ENCODE assay signal across 22 cellular contexts in genomic region chr11:621838-622237, GRCh38. TPM values are rescaled to one million over a fixed set of nuclear protein-coding genes. Genes with fewer than 3 reads are reported as not detected.
DNase-seq lines count a peak whose midpoint lies in the region; ATAC-seq, FAIRE-seq and TF ChIP-seq lines count a peak whose summit lies in the region.
"Had no signal": no experiment of that assay in that cellular context is flagged by ENCODE, and none has a peak within 500 bp of the region (broad histone marks: within the 10 kb centered on the region; RNA-seq: fewer than 3 reads in every experiment).

No MANE protein-coding gene starts in this region.

- CTCF ChIA-PET in K562 (lab: Yijun Ruan, JAX; ENCODE audit: low intra/inter-chr PET ratio), result interaction anchor here (0.6 kb wide), 1 partner anchor 40 kb away, joined by 3 read pairs; no protein-coding TSS in a partner anchor

- 86% methylated on average over 27 of the region's 27 CpGs for WGBS in K562 (ENCODE audit: insufficient coverage, low coverage, missing lambda C conversion rate)
- WGBS in trophoblast cell (ENCODE audit: extremely low coverage, insufficient coverage, insufficient read length), result no CpG with 5 or more reads among the region's 27 CpGs

- H3K4me1 Mint-ChIP-seq in natural killer cell, result peaks cover 0 to under 1% of the 10 kb centered on the region in 2 donors
- peaks cover 0 to 2% of the 10 kb centered on the region in 2 donors for H3K4me1 Mint-ChIP-seq in natural killer cell treated with Interleukin-12 subunit alpha and Interleukin-12 subunit beta and Interleukin-15 and Interleukin-18, amount 100 ng/mL, for 72 hours (ENCODE audit: low read depth in 2 of 2)
- H3K4me1 Mint-ChIP-seq: CD4-positive, CD25-positive, alpha-beta regulatory T cell; GM23338 had no signal

- H2BK5ac ChIP-seq in trophoblast cell (ENCODE audit: low read depth, low read length, poor library complexity), result no peak overlapping the region

- H4K8ac ChIP-seq in trophoblast cell (ENCODE audit: low read depth, low read length), result no peak overlapping the region

- H2BK12ac ChIP-seq in trophoblast cell (ENCODE audit: low read length), result no peak overlapping the region

- no peak overlapping the region for H4K91ac ChIP-seq in trophoblast cell (ENCODE audit: low read depth, low read length)

- no peak for TF ChIP-seq RAD21 in K562 (CRISPR knock-in tag; conservative IDR thresholded peaks at IDR 0.05 in 1 of 2, IDR thresholded peaks at IDR 0.05 in 1 of 2)

- no peak overlapping the region for H3K4ac ChIP-seq in trophoblast cell (ENCODE audit: low read depth, low read length)

- TF ChIP-seq CTCF in natural killer cell (IDR thresholded peaks at IDR 0.05) (no peak), K562 (IDR thresholded peaks at IDR 0.05 in 2 of 3, conservative IDR thresholded peaks at IDR 0.05 in 1 of 3; ENCODE audit: insufficient read depth in 2 of 3, low read depth in 1 of 3, low read length in 3 of 3) (no peak), foreskin keratinocyte (conservative IDR thresholded peaks at IDR 0.05) (no peak)

- H3K9me1 ChIP-seq in K562 (ENCODE audit: control insufficient read depth, insufficient read depth, low read length), result peaks cover 6% of the 10 kb centered on the region

- no peaks in the 10 kb centered on the region for H4K20me1 ChIP-seq in K562 (replicated peaks; ENCODE audit: control insufficient read depth, insufficient read depth, low read length)

- no peak overlapping the region for H3K27ac Mint-ChIP-seq in natural killer cell
- H3K27ac Mint-ChIP-seq in natural killer cell treated with Interleukin-12 subunit alpha and Interleukin-12 subunit beta and Interleukin-15 and Interleukin-18, amount 100 ng/mL, for 72 hours, result no peak overlapping the region
- H3K27ac Mint-ChIP-seq: CD4-positive, CD25-positive, alpha-beta regulatory T cell; CD8-positive, alpha-beta memory T cell; GM23338; H9 had no signal

- H3K27me3 ChIP-seq in K562 (ENCODE audit: control insufficient read depth in 2 of 2, insufficient read depth in 2 of 2, low read length in 2 of 2), result no peaks in the 10 kb centered on the region
- H3K27me3 ChIP-seq in trophoblast cell (ENCODE audit: insufficient read depth, low read length), result peaks cover 5% of the 10 kb centered on the region
- H3K27me3 ChIP-seq in foreskin keratinocyte, result peaks cover 13% of the 10 kb centered on the region

- POLR2A ChIA-PET in K562 (lab: Yijun Ruan, JAX), result no interaction called here

- intact Hi-C loops in natural killer cell (cut with micrococcal nuclease) (no loop called here), K562 (cut with micrococcal nuclease) (no loop called here)

- no peak overlapping the region for H2BK120ac ChIP-seq in trophoblast cell (ENCODE audit: insufficient read depth, low read length, poor library complexity)

- no peaks in the 10 kb centered on the region; the same call in 2 of the 3 replicates for H3K79me2 ChIP-seq in K562 (ENCODE audit: control insufficient read depth, insufficient read depth, low read length)
- H3K79me2 ChIP-seq in trophoblast cell (ENCODE audit: control insufficient read depth, insufficient read depth, low read length, poor library complexity), result no peaks in the 10 kb centered on the region

- in situ Hi-C loops in K562 (cut with MboI), result no loop called here

- no peak for TF ChIP-seq EP300 in K562 (IDR thresholded peaks at IDR 0.05; ENCODE audit: low read length)

- no peaks in the 10 kb centered on the region for H3K79me1 ChIP-seq in trophoblast cell (ENCODE audit: low read length)

- H3K36me3 ChIP-seq in K562 (ENCODE audit: control insufficient read depth, insufficient read depth, low read length) (peaks cover 33% of the 10 kb centered on the region; the same call in 2 of the 3 replicates), trophoblast cell (ENCODE audit: control insufficient read depth in 1 of 2, insufficient read depth in 2 of 2, low read length in 2 of 2) (peaks cover 15 to 16% of the 10 kb centered on the region in 2 experiments)

- no peak overlapping the region for H2AFZ ChIP-seq in K562 (ENCODE audit: low read depth, low read length)
- H2AFZ ChIP-seq in trophoblast cell (ENCODE audit: insufficient read depth, low read length, poor library complexity), result no peak overlapping the region
- H2AFZ ChIP-seq: GM23338 had no signal

- H3K9me3 ChIP-seq in K562 (replicated peaks; ENCODE audit: control insufficient read depth, insufficient read depth, low read depth, low read length) (no peaks in the 10 kb centered on the region), trophoblast cell (ENCODE audit: insufficient read depth, low read depth, low read length) (peaks cover 3% of the 10 kb centered on the region)

- H3K4me2 ChIP-seq in K562 (ENCODE audit: insufficient read depth, low read length), result no peak overlapping the region
- H3K4me2 ChIP-seq in trophoblast cell (ENCODE audit: low read length), result no peak overlapping the region
- H3K4me2 ChIP-seq: GM23338 had no signal

- BruUV-seq in K562 (replicated peaks; lab: Mats Ljungman, UMichigan), result no TSS peak

- no peak for FAIRE-seq in K562 (lab: Jason Lieb, UNC)
- FAIRE-seq: D721Med, GM12878 had no signal

- peaks cover 0 to 3% of the 10 kb centered on the region in 2 donors for H3K27me3 Mint-ChIP-seq in natural killer cell (ENCODE audit: low read depth in 2 of 2)
- no peaks in the 10 kb centered on the region for H3K27me3 Mint-ChIP-seq in natural killer cell treated with Interleukin-12 subunit alpha and Interleukin-12 subunit beta and Interleukin-15 and Interleukin-18, amount 100 ng/mL, for 72 hours
- H3K27me3 Mint-ChIP-seq: CD4-positive, CD25-positive, alpha-beta regulatory T cell had no signal

- H3K27ac ChIP-seq in K562 (ENCODE audit: extremely low read depth, low read depth, low read length) (no peak overlapping the region), trophoblast cell (ENCODE audit: low read depth, low read length) (no peak overlapping the region), foreskin keratinocyte (no peak overlapping the region)

- ATAC-seq in natural killer cell (peak in 2 of 3 donors; percentile 19 to 27), K562 (no peak), foreskin keratinocyte (no peak)
- ATAC-seq in natural killer cell treated with Interleukin-12 subunit alpha and Interleukin-12 subunit beta and Interleukin-15 and Interleukin-18, amount 100 ng/mL, for 72 hours, result no peak
- ATAC-seq: GM12878, GM23338, HCT116 had no signal

- H3K4me3 Mint-ChIP-seq in natural killer cell, result no peak overlapping the region
- H3K4me3 Mint-ChIP-seq in natural killer cell treated with Interleukin-12 subunit alpha and Interleukin-12 subunit beta and Interleukin-15 and Interleukin-18, amount 100 ng/mL, for 72 hours, result no peak overlapping the region
- H3K4me3 Mint-ChIP-seq: CD8-positive, alpha-beta memory T cell; GM23338; H9 had no signal

- H3K14ac ChIP-seq in trophoblast cell (ENCODE audit: low read length), result no peak overlapping the region

- no peak for TF ChIP-seq POLR2A in K562 (conservative IDR thresholded peaks at IDR 0.05)

- H3K9ac ChIP-seq in K562 (ENCODE audit: insufficient read depth in 1 of 2, low read depth in 2 of 2, low read length in 2 of 2) (no peak overlapping the region), trophoblast cell (ENCODE audit: low read length) (no peak overlapping the region)

- H3K4me3 ChIP-seq in K562, result no peak overlapping the region
- H3K4me3 ChIP-seq in trophoblast cell (ENCODE audit: low read depth, low read length), result peak overlapping the region; percentile 23
- H3K4me3 ChIP-seq: GM12878, GM23338 had no signal

- no peak for DNase-seq in natural killer cell
- no peak for DNase-seq in natural killer cell treated with Interleukin-12 subunit alpha and Interleukin-12 subunit beta and Interleukin-15 and Interleukin-18, amount 100 ng/mL, for 72 hours (ENCODE audit: low spot score)
- no peak for DNase-seq in K562 (ENCODE audit: extremely low read depth in 1 of 4, low spot score in 3 of 4)
- no peak for DNase-seq in trophoblast cell
- DNase-seq in NCI-H128 (lab: John Stamatoyannopoulos, UW; ENCODE audit: unreplicated experiment), result no peak
- DNase-seq in foreskin keratinocyte, result no peak
- DNase-seq: C1 segment of cervical spinal cord; CD4-positive, CD25-positive, alpha-beta regulatory T cell; CD8-positive, alpha-beta memory T cell; DMS 273 treated with DMSO at 0.1 percent for 48 hours; DMS79; EL; GDM1; H9 had no signal

- H4K12ac ChIP-seq in trophoblast cell (ENCODE audit: low read depth, low read length), result no peak overlapping the region

- H3K36me3 Mint-ChIP-seq in natural killer cell, result no peaks in the 10 kb centered on the region
- no peaks in the 10 kb centered on the region for H3K36me3 Mint-ChIP-seq in natural killer cell treated with Interleukin-12 subunit alpha and Interleukin-12 subunit beta and Interleukin-15 and Interleukin-18, amount 100 ng/mL, for 72 hours
- H3K36me3 Mint-ChIP-seq: CD4-positive, CD25-positive, alpha-beta regulatory T cell had no signal

- H2AK5ac ChIP-seq in trophoblast cell (ENCODE audit: low read length), result no peak overlapping the region

- H3K18ac ChIP-seq in trophoblast cell (ENCODE audit: low read length), result no peak overlapping the region

- H3K9me3 Mint-ChIP-seq in natural killer cell, result no peaks in the 10 kb centered on the region
- no peaks in the 10 kb centered on the region for H3K9me3 Mint-ChIP-seq in natural killer cell treated with Interleukin-12 subunit alpha and Interleukin-12 subunit beta and Interleukin-15 and Interleukin-18, amount 100 ng/mL, for 72 hours
- H3K9me3 Mint-ChIP-seq: CD4-positive, CD25-positive, alpha-beta regulatory T cell; CD8-positive, alpha-beta memory T cell; GM23338; H9 had no signal

- peaks cover 0 to 72% of the 10 kb centered on the region in 2 experiments; a peak in 2 of 5 replicates for H3K4me1 ChIP-seq in K562 (replicated peaks in 1 of 2; ENCODE audit: control insufficient read depth in 2 of 2, insufficient read depth in 2 of 2, low read length in 2 of 2)
- peaks cover 0 to 2% of the 10 kb centered on the region in 2 experiments for H3K4me1 ChIP-seq in trophoblast cell (ENCODE audit: control insufficient read depth in 1 of 2, insufficient read depth in 2 of 2, low read length in 2 of 2)
- H3K4me1 ChIP-seq in foreskin keratinocyte, result no peaks in the 10 kb centered on the region

- H3K23ac ChIP-seq in trophoblast cell (ENCODE audit: low read length), result no peak overlapping the region

RNA-seq across cellular contexts. Expression of gene CDHR5, which starts 2.9 kb away (rescaled TPM):
- not detected for total RNA-seq in natural killer cell
- total RNA-seq in natural killer cell treated with Interleukin-12 subunit alpha and Interleukin-12 subunit beta and Interleukin-15 and Interleukin-18, amount 100 ng/mL, for 72 hours, result not detected
- total RNA-seq in K562 (2011; cell fraction: chromatin; rRNA removed; ENCODE audit: low replicate concordance), result not detected in 2 replicates
- not detected in 2 replicates for total RNA-seq in K562 (2011; cell fraction: nucleolus; rRNA removed)
- total RNA-seq in K562 (2011; cell fraction: nucleoplasm; rRNA removed), result not detected in 2 replicates
- total RNA-seq in K562 (2014; rRNA removed), result not detected in 2 replicates
- total RNA-seq in K562 (2014; rRNA removed; fragmentation: Illumina TruSeq; extraction: Trizol), result not detected in 2 replicates
- total RNA-seq in K562 (2015; rRNA removed; fragmentation: Illumina TruSeq; extraction: Trizol), result not detected in 2 replicates
- total RNA-seq in K562 (2021), result 0.16 TPM in 1 of 2 replicates, not detected in the other
- polyA plus RNA-seq in K562 (2011; rRNA removed), result not detected in 2 replicates
- polyA plus RNA-seq in K562 (2011; cell fraction: cytosol; rRNA removed), result not detected in 2 replicates
- not detected in 2 replicates for polyA plus RNA-seq in K562 (2011; cell fraction: nucleus; rRNA removed)
- 0.06 and 0.14 TPM in 2 replicates for polyA plus RNA-seq in K562 (2012)
- polyA plus RNA-seq in K562 (2014; fragmentation: Illumina TruSeq; extraction: Trizol), result not detected in 2 replicates
- polyA plus RNA-seq in K562 (2014; fragmentation: Nextera tagmentation; extraction: Ambion mirVana), result not detected
- not detected in 2 replicates for polyA plus RNA-seq in K562 (2014; rRNA removed)
- polyA minus RNA-seq in K562 (2011; rRNA and poly(A)+ RNA removed), result not detected in 2 replicates
- not detected in 2 replicates for polyA minus RNA-seq in K562 (2011; cell fraction: cytosol; rRNA and poly(A)+ RNA removed)
- not detected in 2 replicates for polyA minus RNA-seq in K562 (2011; cell fraction: nucleus; rRNA and poly(A)+ RNA removed)
- 0.03 and 0.04 TPM in 2 replicates for polyA plus RNA-seq in trophoblast cell (2013)
- total RNA-seq in foreskin keratinocyte, result not detected in 2 replicates
- polyA plus RNA-seq in foreskin keratinocyte, result not detected in 2 replicates
- total RNA-seq: A172; A673; CD4-positive, CD25-positive, alpha-beta regulatory T cell; CD8-positive, alpha-beta memory T cell; GM12878; GM23338; H4; H9 had no signal
- polyA plus RNA-seq: BJ; CD4-positive, CD25-positive, alpha-beta regulatory T cell; CD8-positive, alpha-beta memory T cell; GM23338 had no signal

RNA-seq across cellular contexts. Expression of gene SCT, which starts 5.1 kb away (rescaled TPM):
- not detected for total RNA-seq in natural killer cell
- not detected for total RNA-seq in natural killer cell treated with Interleukin-12 subunit alpha and Interleukin-12 subunit beta and Interleukin-15 and Interleukin-18, amount 100 ng/mL, for 72 hours
- not detected in 2 replicates for total RNA-seq in K562 (2011; cell fraction: chromatin; rRNA removed; ENCODE audit: low replicate concordance)
- not detected in 2 replicates for total RNA-seq in K562 (2011; cell fraction: nucleolus; rRNA removed)
- not detected in 2 replicates for total RNA-seq in K562 (2011; cell fraction: nucleoplasm; rRNA removed)
- not detected in 2 replicates for total RNA-seq in K562 (2014; rRNA removed)
- not detected in 2 replicates for total RNA-seq in K562 (2014; rRNA removed; fragmentation: Illumina TruSeq; extraction: Trizol)
- not detected in 2 replicates for total RNA-seq in K562 (2015; rRNA removed; fragmentation: Illumina TruSeq; extraction: Trizol)
- not detected in 2 replicates for total RNA-seq in K562 (2021)
- not detected in 2 replicates for polyA plus RNA-seq in K562 (2011; rRNA removed)
- polyA plus RNA-seq in K562 (2011; cell fraction: cytosol; rRNA removed), result not detected in 2 replicates
- not detected in 2 replicates for polyA plus RNA-seq in K562 (2011; cell fraction: nucleus; rRNA removed)
- not detected in 2 replicates for polyA plus RNA-seq in K562 (2012)
- polyA plus RNA-seq in K562 (2014; fragmentation: Illumina TruSeq; extraction: Trizol), result not detected in 2 replicates
- not detected for polyA plus RNA-seq in K562 (2014; fragmentation: Nextera tagmentation; extraction: Ambion mirVana)
- not detected in 2 replicates for polyA plus RNA-seq in K562 (2014; rRNA removed)
- not detected in 2 replicates for polyA minus RNA-seq in K562 (2011; rRNA and poly(A)+ RNA removed)
- not detected in 2 replicates for polyA minus RNA-seq in K562 (2011; cell fraction: cytosol; rRNA and poly(A)+ RNA removed)
- polyA minus RNA-seq in K562 (2011; cell fraction: nucleus; rRNA and poly(A)+ RNA removed), result not detected in 2 replicates
- 0.48 and 0.56 TPM in 2 replicates for polyA plus RNA-seq in trophoblast cell (2013)
- not detected in 2 replicates for total RNA-seq in foreskin keratinocyte
- not detected in 2 replicates for polyA plus RNA-seq in foreskin keratinocyte
- total RNA-seq: A172; A673; CD4-positive, CD25-positive, alpha-beta regulatory T cell; CD8-positive, alpha-beta memory T cell; GM12878; GM23338; H4 had no signal
- polyA plus RNA-seq: BJ; CD4-positive, CD25-positive, alpha-beta regulatory T cell; CD8-positive, alpha-beta memory T cell; GM12878 had no signal

RNA-seq across cellular contexts. Expression of gene IRF7, which starts 6.1 kb away (rescaled TPM):
- total RNA-seq in natural killer cell (10 to 100 TPM; 63.3 to 97.3 (median 77.3) TPM), K562 (2014; rRNA removed) (3.7 and 8.3 TPM in 2 replicates), K562 (2014; rRNA removed; fragmentation: Illumina TruSeq; extraction: Trizol) (0.29 TPM in 1 of 2 replicates, not detected in the other), K562 (2015; rRNA removed; fragmentation: Illumina TruSeq; extraction: Trizol) (2.0 and 2.2 TPM in 2 replicates), K562 (2021) (6.5 and 7.6 TPM in 2 replicates), foreskin keratinocyte (52.1 and 66.7 TPM in 2 replicates)
- 10 to 100 TPM; 33.7 to 34.9 TPM for total RNA-seq in natural killer cell treated with Interleukin-12 subunit alpha and Interleukin-12 subunit beta and Interleukin-15 and Interleukin-18, amount 100 ng/mL, for 72 hours
- total RNA-seq in K562 (2011; cell fraction: chromatin; rRNA removed; ENCODE audit: low replicate concordance), result 3.7 and 21.2 TPM in 2 replicates
- 23.2 and 27.2 TPM in 2 replicates for total RNA-seq in K562 (2011; cell fraction: nucleolus; rRNA removed)
- total RNA-seq in K562 (2011; cell fraction: nucleoplasm; rRNA removed), result 10.0 and 11.6 TPM in 2 replicates
- polyA plus RNA-seq in K562 (2011; rRNA removed) (1.8 and 3.5 TPM in 2 replicates), K562 (2014; fragmentation: Illumina TruSeq; extraction: Trizol) (0.64 and 2.2 TPM in 2 replicates), K562 (2014; fragmentation: Nextera tagmentation; extraction: Ambion mirVana) (under 1 TPM; 0.27 to 0.48 TPM), K562 (2014; rRNA removed) (3.8 and 7.4 TPM in 2 replicates), foreskin keratinocyte (54.0 and 66.9 TPM in 2 replicates)
- 2.7 and 6.6 TPM in 2 replicates for polyA plus RNA-seq in K562 (2011; cell fraction: cytosol; rRNA removed)
- 21.3 and 30.3 TPM in 2 replicates for polyA plus RNA-seq in K562 (2011; cell fraction: nucleus; rRNA removed)
- polyA plus RNA-seq in K562 (2012), result 4.0 and 11.8 TPM in 2 replicates
- polyA minus RNA-seq in K562 (2011; rRNA and poly(A)+ RNA removed), result 0.42 and 0.49 TPM in 2 replicates
- polyA minus RNA-seq in K562 (2011; cell fraction: cytosol; rRNA and poly(A)+ RNA removed), result 1.3 and 5.2 TPM in 2 replicates
- 10.6 and 12.6 TPM in 2 replicates for polyA minus RNA-seq in K562 (2011; cell fraction: nucleus; rRNA and poly(A)+ RNA removed)
- polyA plus RNA-seq in trophoblast cell (2013), result 10.6 and 11.1 TPM in 2 replicates

RNA-seq across cellular contexts. Expression of gene DRD4, which starts 15.2 kb away (rescaled TPM):
- total RNA-seq in natural killer cell, result 1 to 10 TPM in 1 of 3 donors, under 1 TPM in 2; 0.49 to 1.2 (median 0.61) TPM
- 1 to 10 TPM in 1 of 2 donors, under 1 TPM in 1; 0.48 to 1.3 TPM for total RNA-seq in natural killer cell treated with Interleukin-12 subunit alpha and Interleukin-12 subunit beta and Interleukin-15 and Interleukin-18, amount 100 ng/mL, for 72 hours
- 0.30 and 1.00 TPM in 2 replicates for total RNA-seq in K562 (2011; cell fraction: chromatin; rRNA removed; ENCODE audit: low replicate concordance)
- total RNA-seq in K562 (2011; cell fraction: nucleolus; rRNA removed), result 0.67 and 0.79 TPM in 2 replicates
- 0.59 and 1.1 TPM in 2 replicates for total RNA-seq in K562 (2011; cell fraction: nucleoplasm; rRNA removed)
- 0.24 TPM in 1 of 2 replicates, not detected in the other for total RNA-seq in K562 (2014; rRNA removed)
- total RNA-seq in K562 (2014; rRNA removed; fragmentation: Illumina TruSeq; extraction: Trizol), result not detected in 2 replicates
- 0.14 TPM in 1 of 2 replicates, not detected in the other for total RNA-seq in K562 (2015; rRNA removed; fragmentation: Illumina TruSeq; extraction: Trizol)
- 0.95 and 1.4 TPM in 2 replicates for total RNA-seq in K562 (2021)
- polyA plus RNA-seq in K562 (2011; rRNA removed), result 0.11 TPM in 1 of 2 replicates, not detected in the other
- polyA plus RNA-seq in K562 (2011; cell fraction: cytosol; rRNA removed), result 0.04 and 0.06 TPM in 2 replicates
- polyA plus RNA-seq in K562 (2011; cell fraction: nucleus; rRNA removed), result 0.60 and 0.70 TPM in 2 replicates
- 0.36 and 0.51 TPM in 2 replicates for polyA plus RNA-seq in K562 (2012)
- 0.11 TPM in 1 of 2 replicates, not detected in the other for polyA plus RNA-seq in K562 (2014; fragmentation: Illumina TruSeq; extraction: Trizol)
- under 1 TPM in 1 of 2 experiments, not detected in 1; 0.04 TPM for polyA plus RNA-seq in K562 (2014; fragmentation: Nextera tagmentation; extraction: Ambion mirVana)
- 0.27 and 0.49 TPM in 2 replicates for polyA plus RNA-seq in K562 (2014; rRNA removed)
- polyA minus RNA-seq in K562 (2011; rRNA and poly(A)+ RNA removed), result not detected in 2 replicates
- polyA minus RNA-seq in K562 (2011; cell fraction: cytosol; rRNA and poly(A)+ RNA removed), result not detected in 2 replicates
- polyA minus RNA-seq in K562 (2011; cell fraction: nucleus; rRNA and poly(A)+ RNA removed), result 0.13 and 0.22 TPM in 2 replicates
- 1.0 and 1.1 TPM in 2 replicates for polyA plus RNA-seq in trophoblast cell (2013)
- total RNA-seq in foreskin keratinocyte, result not detected in 2 replicates
- polyA plus RNA-seq in foreskin keratinocyte, result 0.10 TPM in 1 of 2 replicates, not detected in the other
- total RNA-seq: A172; CD4-positive, CD25-positive, alpha-beta regulatory T cell; GM12878; H4 had no signal
- polyA plus RNA-seq: BJ; CD4-positive, CD25-positive, alpha-beta regulatory T cell; CD8-positive, alpha-beta memory T cell; GM12878 had no signal

RNA-seq across cellular contexts. Expression of gene PHRF1, which starts 45.6 kb away (rescaled TPM):
- total RNA-seq in natural killer cell (10 to 100 TPM; 46.1 to 52.0 (median 46.9) TPM), K562 (2014; rRNA removed) (20.4 and 28.6 TPM in 2 replicates), K562 (2014; rRNA removed; fragmentation: Illumina TruSeq; extraction: Trizol) (4.2 and 4.9 TPM in 2 replicates), K562 (2015; rRNA removed; fragmentation: Illumina TruSeq; extraction: Trizol) (17.4 and 19.1 TPM in 2 replicates), K562 (2021) (34.5 and 37.2 TPM in 2 replicates), foreskin keratinocyte (28.4 and 30.4 TPM in 2 replicates)
- 10 to 100 TPM; 49.2 to 85.7 TPM for total RNA-seq in natural killer cell treated with Interleukin-12 subunit alpha and Interleukin-12 subunit beta and Interleukin-15 and Interleukin-18, amount 100 ng/mL, for 72 hours
- 57.3 and 135 TPM in 2 replicates for total RNA-seq in K562 (2011; cell fraction: chromatin; rRNA removed; ENCODE audit: low replicate concordance)
- 56.1 and 60.9 TPM in 2 replicates for total RNA-seq in K562 (2011; cell fraction: nucleolus; rRNA removed)
- 48.9 and 51.5 TPM in 2 replicates for total RNA-seq in K562 (2011; cell fraction: nucleoplasm; rRNA removed)
- polyA plus RNA-seq in K562 (2011; rRNA removed) (7.5 and 10.5 TPM in 2 replicates), K562 (2014; fragmentation: Illumina TruSeq; extraction: Trizol) (7.7 and 14.5 TPM in 2 replicates), K562 (2014; fragmentation: Nextera tagmentation; extraction: Ambion mirVana) (under 1 TPM; 0.07 to 0.18 TPM), K562 (2014; rRNA removed) (16.9 and 19.9 TPM in 2 replicates), foreskin keratinocyte (14.2 and 15.1 TPM in 2 replicates)
- 7.2 and 14.5 TPM in 2 replicates for polyA plus RNA-seq in K562 (2011; cell fraction: cytosol; rRNA removed)
- 27.6 and 43.0 TPM in 2 replicates for polyA plus RNA-seq in K562 (2011; cell fraction: nucleus; rRNA removed)
- 12.2 and 16.7 TPM in 2 replicates for polyA plus RNA-seq in K562 (2012)
- 6.1 and 8.0 TPM in 2 replicates for polyA minus RNA-seq in K562 (2011; rRNA and poly(A)+ RNA removed)
- 13.6 and 23.3 TPM in 2 replicates for polyA minus RNA-seq in K562 (2011; cell fraction: cytosol; rRNA and poly(A)+ RNA removed)
- polyA minus RNA-seq in K562 (2011; cell fraction: nucleus; rRNA and poly(A)+ RNA removed), result 15.5 and 20.1 TPM in 2 replicates
- polyA plus RNA-seq in trophoblast cell (2013), result 23.6 and 23.8 TPM in 2 replicates

Comparison
In these comparisons a context has a peak if more than half of its experiments do, and no peak if none do; other contexts are left out.
1. ATAC-seq: peak in natural killer cell (2 of 3); none in natural killer cell treated with Interleukin-12 subunit alpha and Interleukin-12 subunit beta and Interleukin-15 and Interleukin-18, amount 100 ng/mL, for 72 hours (0 of 2), K562 (single experiment) and foreskin keratinocyte (single experiment).